ENCODE assay signal across 16 cellular contexts in genomic region chr9:129405089-129405830, GRCh38.
A peak's percentile ranks its signal among the peaks of the same experiment; 100 is the strongest.
DNase-seq lines count a peak whose midpoint lies in the region; ATAC-seq lines count a peak whose summit lies in the region.
"Had no signal": no experiment of that assay in that cellular context is flagged by ENCODE, and none has a peak within 500 bp of the region (broad histone marks: within the 10 kb centered on the region; RNA-seq: fewer than 3 reads in every experiment).

No MANE protein-coding gene starts in this region.

- H3K27ac ChIP-seq in temporal lobe (ENCODE audit: low read depth, low read length), result peak overlapping the region; percentile 84
- H3K27ac ChIP-seq: left lung, upper lobe of right lung had no signal

- ATAC-seq in Right ventricle myocardium superior (ENCODE audit: poor library complexity) (no peak), Right ventricle myocardium inferior (no peak), HG02938 (IDR thresholded peaks at IDR 0.05; ENCODE audit: unreplicated experiment) (no peak)
- ATAC-seq: left lung had no signal

- intact Hi-C loops in Right ventricle myocardium superior (cut with DNase I), result no loop called here
- intact Hi-C loops in Right ventricle myocardium inferior (cut with DNase I), result loop anchor here (10.0 kb wide), 1 partner anchor 850 kb away; no protein-coding TSS in a partner anchor

- DNase-seq in Right ventricle myocardium superior (peak; percentile 8), Right ventricle myocardium inferior (ENCODE audit: missing footprints) (no peak), astrocyte of the hippocampus (ENCODE audit: low read depth, low spot score) (peak; percentile 67), left kidney (ENCODE audit: low read depth, low spot score) (peak; percentile 27), NCI-H526 treated with DMSO at 0.1 percent for 48 hours (lab: John Stamatoyannopoulos, UW) (no peak), COR-L47 (lab: John Stamatoyannopoulos, UW) (no peak)
- DNase-seq: activated CD4-positive, alpha-beta T cell treated with anti-CD3 and anti-CD28 coated beads, Interleukin-2, amount 50 U/mL, for 1 hour; activated naive CD4-positive, alpha-beta T cell treated with anti-CD3 and anti-CD28 coated beads, Interleukin-2, amount 50 U/mL, for 16 hours; effector memory CD4-positive, alpha-beta T cell; NCI-H146; NCI-H446 treated with DMSO at 0.1 percent for 48 hours; stimulated activated naive CD4-positive, alpha-beta T cell; upper lobe of right lung had no signal

Comparison
In these comparisons a context has a peak if more than half of its experiments do, and no peak if none do; other contexts are left out.
1. DNase-seq: peak in Right ventricle myocardium superior (single experiment), astrocyte of the hippocampus (single experiment) and left kidney (single experiment); none in Right ventricle myocardium inferior (single experiment), NCI-H526 treated with DMSO at 0.1 percent for 48 hours (single experiment) and COR-L47 (single experiment).